1 cellular context compared by ENCODE assay signal in the genomic region with DNA sequence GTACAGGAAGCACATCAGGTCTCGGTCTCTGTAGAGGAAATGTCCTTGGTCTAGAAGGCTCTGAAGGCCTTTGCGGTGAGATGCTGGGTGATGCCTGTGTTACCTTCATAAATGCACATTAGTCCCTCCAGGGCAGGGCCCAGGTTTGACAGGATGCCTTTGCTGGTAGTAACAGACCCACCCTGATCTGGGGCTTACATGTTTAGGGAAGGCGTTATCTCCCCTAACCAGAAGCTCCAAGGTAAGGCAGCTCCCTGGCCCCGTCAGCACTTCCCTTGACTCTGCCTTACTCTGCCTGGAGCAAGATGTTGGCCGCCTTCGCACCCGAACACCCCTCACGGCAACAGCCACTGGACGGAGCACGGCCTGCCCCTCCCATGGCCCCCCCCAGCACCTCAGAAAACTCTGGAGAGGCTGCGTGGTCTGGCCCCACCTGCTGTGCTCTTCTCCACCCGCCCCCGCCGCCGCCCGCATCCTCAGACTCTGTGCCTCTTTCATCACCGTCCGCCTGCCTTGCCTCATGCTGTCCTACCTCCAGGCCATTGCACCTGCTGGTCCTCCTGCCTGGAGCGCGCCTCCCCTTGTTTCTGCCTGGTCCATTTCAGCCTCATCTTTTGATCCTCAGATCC.
TF ChIP-seq lines count a peak whose summit lies in the region.

No MANE protein-coding gene starts in this region.

TF ChIP-seq in H1, 55 proteins besides CTCF, POLR2A, EP300 and RAD21:
- no peak for TF ChIP-seq PHF8 (conservative IDR thresholded peaks at IDR 0.05; ENCODE audit: low read depth, low read length)
- no peak for TF ChIP-seq SP1 (IDR thresholded peaks at IDR 0.05; ENCODE audit: low read depth, low read length)
- no peak for TF ChIP-seq GTF2F1 (IDR thresholded peaks at IDR 0.05; ENCODE audit: borderline replicate concordance, low read depth, low read length)
- no peak for TF ChIP-seq RNF2 (IDR thresholded peaks at IDR 0.05; ENCODE audit: borderline replicate concordance, low read depth, low read length, missing control alignments, poor library complexity, severe bottlenecking)
- TF ChIP-seq RFX5 (IDR thresholded peaks at IDR 0.05; ENCODE audit: borderline replicate concordance, low read depth, low read length): no peak
- TF ChIP-seq HDAC2 (IDR thresholded peaks at IDR 0.05; ENCODE audit: borderline replicate concordance in 1 of 2, low read depth in 2 of 2, low read length in 2 of 2): no peak
- TF ChIP-seq POLR2AphosphoS5 (IDR thresholded peaks at IDR 0.05; ENCODE audit: low read depth, low read length): no peak
- no peak for TF ChIP-seq GABPA (IDR thresholded peaks at IDR 0.05; ENCODE audit: borderline replicate concordance, insufficient read depth, low read length)
- no peak for TF ChIP-seq SUZ12 (IDR thresholded peaks at IDR 0.05; ENCODE audit: low read length)
- no peak for TF ChIP-seq NRF1 (IDR thresholded peaks at IDR 0.05; ENCODE audit: low read depth, low read length)
- TF ChIP-seq SRF (IDR thresholded peaks at IDR 0.05; ENCODE audit: low read depth, low read length): no peak
- TF ChIP-seq SP2 (IDR thresholded peaks at IDR 0.05; ENCODE audit: low read length): no peak
- TF ChIP-seq FOSL1 (IDR thresholded peaks at IDR 0.05; ENCODE audit: insufficient read depth, low read depth, low read length): no peak
- no peak for TF ChIP-seq TBP (IDR thresholded peaks at IDR 0.05; ENCODE audit: low read depth, low read length)
- TF ChIP-seq ASH2L (IDR thresholded peaks at IDR 0.05; ENCODE audit: low read length): no peak
- no peak for TF ChIP-seq HDAC6 (IDR thresholded peaks at IDR 0.05; ENCODE audit: low read depth, low read length)
TF ChIP-seq in H1: peak in this region for 0.
